9 cellular contexts compared by ENCODE assay signal in genomic region chr4:145808021-145808650, GRCh38.
DNase-seq lines count a peak whose midpoint lies in the region; ATAC-seq, FAIRE-seq and TF ChIP-seq lines count a peak whose summit lies in the region.
"Had no signal": no experiment of that assay in that cellular context is flagged by ENCODE, and none has a peak within 500 bp of the region (broad histone marks: within the 10 kb centered on the region; RNA-seq: fewer than 3 reads in every experiment).

No MANE protein-coding gene starts in this region.

- CTCF ChIA-PET in H1 (lab: Charles Lee; ENCODE audit: partially characterized antibody), result interaction anchor here (0.7 to 0.9 kb wide), 2 partner anchors 66 to 81 kb away, joined by 3 read pairs; no protein-coding TSS in a partner anchor

- no peak for TF ChIP-seq CTCF in H1 (IDR thresholded peaks at IDR 0.05; ENCODE audit: control extremely low read depth in 1 of 3, insufficient read depth in 1 of 3, low read depth in 1 of 3, low read length in 3 of 3)

- H3K9ac ChIP-seq in H1 (replicated peaks in 1 of 4; ENCODE audit: extremely low read depth in 1 of 4, low read depth in 3 of 4, low read length in 3 of 4) (no peak overlapping the region), trophoblast cell (ENCODE audit: low read length) (no peak overlapping the region)
- H3K9ac ChIP-seq: KMS-11 had no signal

- no peak overlapping the region for H2BK12ac ChIP-seq in H1 (ENCODE audit: low read depth, low read length)
- no peak overlapping the region for H2BK12ac ChIP-seq in trophoblast cell (ENCODE audit: low read length)

- H4K8ac ChIP-seq in H1 (ENCODE audit: extremely low read depth, insufficient read depth, low read length) (no peak overlapping the region), trophoblast cell (ENCODE audit: low read depth, low read length) (no peak overlapping the region)

- H3K79me1 ChIP-seq in H1 (ENCODE audit: low read depth, low read length) (no peaks in the 10 kb centered on the region), trophoblast cell (ENCODE audit: low read length) (peaks cover 17% of the 10 kb centered on the region)

- POLR2A ChIA-PET in H1 (lab: Charles Lee; ENCODE audit: partially characterized antibody), result interaction anchor here (0.7 kb wide), 1 partner anchor 100 kb away, joined by 5 read pairs; no protein-coding TSS in a partner anchor

- no peak overlapping the region for H2BK15ac ChIP-seq in H1 (ENCODE audit: low read length)

- H2BK120ac ChIP-seq in H1 (replicated peaks; ENCODE audit: low read depth, low read length) (no peak overlapping the region), trophoblast cell (ENCODE audit: insufficient read depth, low read length, poor library complexity) (no peak overlapping the region)

- H3K4me2 ChIP-seq in H1 (ENCODE audit: insufficient read depth in 1 of 2, low read depth in 2 of 2, low read length in 2 of 2) (no peak overlapping the region), trophoblast cell (ENCODE audit: low read length) (no peak overlapping the region)
- H3K4me2 ChIP-seq: KMS-11 had no signal

- peak; percentile 88 for DNase-seq in AG08395 (ENCODE audit: low spot score)
- peak; percentile 52 for DNase-seq in SK-MEL-5 (ENCODE audit: low read depth, low spot score)
- DNase-seq in H1 (ENCODE audit: low read depth in 1 of 2, low spot score in 2 of 2), result peak in 1 of 2 experiments; percentile 39
- DNase-seq in trophoblast cell, result peak; percentile 85 to 94
- no peak for DNase-seq in NCI-H187 (lab: John Stamatoyannopoulos, UW)
- no peak for DNase-seq in medulla oblongata (ENCODE audit: extremely low spot score)

- no peak overlapping the region for H3K4ac ChIP-seq in H1 (replicated peaks; ENCODE audit: insufficient read length, low read depth, low read length)
- H3K4ac ChIP-seq in trophoblast cell (ENCODE audit: low read depth, low read length), result no peak overlapping the region

- TF ChIP-seq RAD21 in H1 (IDR thresholded peaks at IDR 0.05 in 1 of 2, conservative IDR thresholded peaks at IDR 0.05 in 1 of 2; ENCODE audit: low read depth in 2 of 2, low read length in 2 of 2), result no peak

- no peak overlapping the region for H3K23ac ChIP-seq in H1 (ENCODE audit: insufficient read length)
- H3K23ac ChIP-seq in trophoblast cell (ENCODE audit: low read length), result no peak overlapping the region

- H3K4me1 ChIP-seq in H1 (replicated peaks in 1 of 4; ENCODE audit: control insufficient read depth in 3 of 4, insufficient read depth in 4 of 4, low read length in 3 of 4) (peaks cover 0 to 5% (median 2%) of the 10 kb centered on the region in 4 experiments; a peak in 2 of 7 replicates), trophoblast cell (ENCODE audit: control insufficient read depth in 1 of 2, insufficient read depth in 2 of 2, low read length in 2 of 2) (peaks cover 4 to 14% of the 10 kb centered on the region in 2 experiments)

- no peak overlapping the region for H3K27ac ChIP-seq in H1 (ENCODE audit: low read depth, low read length)
- H3K27ac ChIP-seq in trophoblast cell (ENCODE audit: low read depth, low read length), result peak overlapping the region; percentile 88
- H3K27ac ChIP-seq: KMS-11 had no signal

- FAIRE-seq in H1 (lab: Jason Lieb, UNC), result no peak

- no peak overlapping the region for H4K5ac ChIP-seq in H1 (ENCODE audit: insufficient read length, low read depth, low read length)

- TF ChIP-seq POLR2A in H1 (IDR thresholded peaks at IDR 0.05; ENCODE audit: control extremely low read depth in 1 of 2, low read depth in 2 of 2, low read length in 2 of 2), result no peak

- no peak overlapping the region for H4K12ac ChIP-seq in trophoblast cell (ENCODE audit: low read depth, low read length)

- H3K18ac ChIP-seq in H1 (ENCODE audit: extremely low read depth, low read length), result no peak overlapping the region
- no peak overlapping the region for H3K18ac ChIP-seq in trophoblast cell (ENCODE audit: low read length)

- H2AFZ ChIP-seq in H1 (ENCODE audit: low read length) (no peak overlapping the region), trophoblast cell (ENCODE audit: insufficient read depth, low read length, poor library complexity) (no peak overlapping the region)

- H3K9me3 ChIP-seq in H1 (ENCODE audit: insufficient read depth in 2 of 2, low read depth in 1 of 2, low read length in 1 of 2) (peaks cover 11 to 13% of the 10 kb centered on the region in 2 experiments), trophoblast cell (ENCODE audit: insufficient read depth, low read depth, low read length) (peaks cover 2% of the 10 kb centered on the region)

- H2BK5ac ChIP-seq in H1 (ENCODE audit: low read depth, low read length) (no peak overlapping the region), trophoblast cell (ENCODE audit: low read depth, low read length, poor library complexity) (no peak overlapping the region)

- H3K14ac ChIP-seq in H1 (ENCODE audit: insufficient read length), result no peak overlapping the region
- no peak overlapping the region for H3K14ac ChIP-seq in trophoblast cell (ENCODE audit: low read length)

- H3K36me3 ChIP-seq in H1 (ENCODE audit: control insufficient read depth in 2 of 4, insufficient read depth in 4 of 4, low read length in 3 of 4) (peaks cover 0 to 39% (median 12%) of the 10 kb centered on the region in 4 experiments; a peak in 7 of 8 replicates), trophoblast cell (ENCODE audit: control insufficient read depth in 1 of 2, insufficient read depth in 2 of 2, low read length in 2 of 2) (peaks cover 0 to 9% of the 10 kb centered on the region in 2 experiments)

- in situ Hi-C loops in SK-MEL-5 (cut with HindIII; ENCODE audit: low pct_unique_long_range_greater_than_20kb, low sequenced_read_pairs), result no loop called here

- H2AK5ac ChIP-seq in H1 (ENCODE audit: low read depth, low read length), result no peak overlapping the region
- no peak overlapping the region for H2AK5ac ChIP-seq in trophoblast cell (ENCODE audit: low read length)

- H3K23me2 ChIP-seq in H1 (ENCODE audit: low read depth, low read length), result no peaks in the 10 kb centered on the region

- ATAC-seq in GM18858 (IDR thresholded peaks at IDR 0.05; ENCODE audit: unreplicated experiment), result peak; percentile 68
- peak; percentile 49 for ATAC-seq in HG02943 (IDR thresholded peaks at IDR 0.05; ENCODE audit: low read depth, unreplicated experiment)

- WGBS in H1 (ENCODE audit: extremely low coverage in 1 of 2, insufficient coverage in 1 of 2, insufficient read length in 1 of 2, insufficient replicate concordance in 2 of 2, low coverage in 1 of 2, low lambda C conversion rate in 2 of 2, missing lambda C conversion rate in 1 of 2), 2 experiments, result 73% methylated on average over 3 of the region's 3 CpGs; no CpG with 5 or more reads in 1 of the 2 experiments
- WGBS in trophoblast cell (ENCODE audit: extremely low coverage, insufficient coverage, insufficient read length), result no CpG with 5 or more reads among the region's 3 CpGs

- H3K27me3 ChIP-seq in H1 (replicated peaks in 1 of 4; ENCODE audit: control insufficient read depth in 3 of 4, extremely low read depth in 1 of 4, insufficient read depth in 3 of 4, low read length in 3 of 4) (no peaks in the 10 kb centered on the region), trophoblast cell (ENCODE audit: insufficient read depth, low read length) (no peaks in the 10 kb centered on the region)

- H2BK20ac ChIP-seq in H1 (ENCODE audit: low read length), result no peak overlapping the region

- H4K91ac ChIP-seq in H1 (replicated peaks; ENCODE audit: insufficient read length, low read length) (no peak overlapping the region), trophoblast cell (ENCODE audit: low read depth, low read length) (no peak overlapping the region)

- no peaks in the 10 kb centered on the region for H4K20me1 ChIP-seq in H1 (replicated peaks in 1 of 2; ENCODE audit: control insufficient read depth in 1 of 2, insufficient read depth in 2 of 2, low read length in 2 of 2)

- H3K79me2 ChIP-seq in H1 (ENCODE audit: control insufficient read depth in 1 of 2, insufficient read depth in 2 of 2, low read length in 2 of 2), result no peaks in the 10 kb centered on the region
- H3K79me2 ChIP-seq in trophoblast cell (ENCODE audit: control insufficient read depth, insufficient read depth, low read length, poor library complexity), result no peaks in the 10 kb centered on the region

- no peak overlapping the region for H3K56ac ChIP-seq in H1 (replicated peaks; ENCODE audit: insufficient read length, low read depth, low read length)

- TF ChIP-seq EP300 in H1 (IDR thresholded peaks at IDR 0.05; ENCODE audit: borderline replicate concordance in 1 of 2, low read depth in 2 of 2, low read length in 2 of 2), result no peak

- H3K4me3 ChIP-seq in H1 (ENCODE audit: extremely low read depth in 1 of 4, insufficient read depth in 2 of 4, low read depth in 3 of 4, low read length in 4 of 4) (no peak overlapping the region), trophoblast cell (ENCODE audit: low read depth, low read length) (no peak overlapping the region)

TF ChIP-seq in H1, 55 proteins besides CTCF, POLR2A, EP300 and RAD21:
- no peak for TF ChIP-seq GTF2F1 (IDR thresholded peaks at IDR 0.05; ENCODE audit: borderline replicate concordance, low read depth, low read length)
- TF ChIP-seq SP4 (IDR thresholded peaks at IDR 0.05; ENCODE audit: low read length), result no peak
- no peak for TF ChIP-seq ASH2L (IDR thresholded peaks at IDR 0.05; ENCODE audit: low read length)
- TF ChIP-seq NRF1 (IDR thresholded peaks at IDR 0.05; ENCODE audit: low read depth, low read length), result no peak
- TF ChIP-seq TAF1 (IDR thresholded peaks at IDR 0.05; ENCODE audit: low read depth, low read length), result no peak
- peak; percentile 91 for TF ChIP-seq JUND (IDR thresholded peaks at IDR 0.05; ENCODE audit: low read length)
- no peak for TF ChIP-seq HDAC2 (IDR thresholded peaks at IDR 0.05; ENCODE audit: borderline replicate concordance in 1 of 2, low read depth in 2 of 2, low read length in 2 of 2)
- no peak for TF ChIP-seq PHF8 (conservative IDR thresholded peaks at IDR 0.05; ENCODE audit: low read depth, low read length)

Comparison
In these comparisons a context has a peak if more than half of its experiments do, and no peak if none do; other contexts are left out.
1. DNase-seq: peak in AG08395 (single experiment), SK-MEL-5 (single experiment) and trophoblast cell (2 of 2); none in NCI-H187 (0 of 2) and medulla oblongata (single experiment).